3 cellular contexts compared by ENCODE assay signal in the genomic region with DNA sequence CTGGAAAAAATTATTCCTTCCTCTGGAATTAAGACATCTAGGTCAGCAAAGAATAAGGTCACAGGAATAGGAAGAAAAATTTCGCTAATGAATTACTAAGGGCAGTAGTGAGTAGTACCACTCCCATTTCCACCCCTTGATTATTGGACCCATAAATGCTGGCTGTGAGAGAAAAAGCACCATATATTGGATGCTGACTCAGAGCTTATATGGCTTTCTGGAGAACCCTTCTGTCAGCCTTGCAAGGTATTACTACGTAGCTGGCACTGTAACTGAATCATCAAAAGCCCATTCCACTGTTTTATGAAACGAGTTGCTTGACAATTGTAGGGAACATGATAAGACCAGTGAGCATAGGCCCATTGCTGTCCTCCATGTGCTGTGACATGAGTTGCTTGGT.
"Had no signal": no experiment of that assay in that cellular context is flagged by ENCODE, and none has a peak within 500 bp of the region (broad histone marks: within the 10 kb centered on the region; RNA-seq: fewer than 3 reads in every experiment).

No MANE protein-coding gene starts in this region.

- H3K4me3 ChIP-seq: GM12878 had no signal

- DNase-seq: GDM1, GF-D8 had no signal

- ATAC-seq: GM12878 had no signal
